Comparison of ENCODE assay signal across 1 cellular context in genomic region chr19:14405758-14406644, GRCh38.
TF ChIP-seq lines count a peak whose summit lies in the region.

No MANE protein-coding gene starts in this region.

TF ChIP-seq in HepG2, 621 proteins besides CTCF, POLR2A, EP300 and RAD21 (continued from another document and continues in another):
- TF ChIP-seq ZNF710 (CRISPR knock-in tag; IDR thresholded peaks at IDR 0.05; ENCODE audit: borderline replicate concordance) (peak; percentile 70; the same call in 1 of the 2 replicates), HOMEZ (CRISPR knock-in tag; IDR thresholded peaks at IDR 0.05; ENCODE audit: low read depth) (0 out of 2 replicates have a peak, but pooled peaks have one; percentile 14), LCORL (IDR thresholded peaks at IDR 0.05) (no peak), LCORL (CRISPR knock-in tag; IDR thresholded peaks at IDR 0.05) (peak; percentile 57; the same call in 1 of the 2 replicates), FOSL2 (CRISPR knock-in tag; IDR thresholded peaks at IDR 0.05) (peak; percentile 51; the same call in 1 of the 2 replicates), SP5 (CRISPR knock-in tag; IDR thresholded peaks at IDR 0.05; ENCODE audit: borderline replicate concordance, low read depth) (peak; percentile 62), ZNF326 (CRISPR knock-in tag; IDR thresholded peaks at IDR 0.05; ENCODE audit: borderline replicate concordance) (no peak), RFXANK (CRISPR knock-in tag; IDR thresholded peaks at IDR 0.05) (0 out of 2 replicates have a peak, but pooled peaks have one; percentile 39), ZMYM4 (CRISPR knock-in tag; IDR thresholded peaks at IDR 0.05) (peak; percentile 80), TMF1 (CRISPR knock-in tag; IDR thresholded peaks at IDR 0.05; ENCODE audit: low read depth) (0 out of 2 replicates have a peak, but pooled peaks have one; percentile 29), ZNF768 (CRISPR knock-in tag; IDR thresholded peaks at IDR 0.05) (peak; percentile 51), ZBTB7B (CRISPR knock-in tag; IDR thresholded peaks at IDR 0.05) (peak; percentile 42; the same call in 1 of the 2 replicates), TBP (CRISPR knock-in tag; IDR thresholded peaks at IDR 0.05) (no peak), SALL1 (CRISPR knock-in tag; IDR thresholded peaks at IDR 0.05) (peak; percentile 61), ZBTB40 (IDR thresholded peaks at IDR 0.05) (no peak), ZBTB40 (CRISPR knock-in tag; IDR thresholded peaks at IDR 0.05) (0 out of 2 replicates have a peak, but pooled peaks have one; percentile 17), ARID5B (CRISPR knock-in tag; IDR thresholded peaks at IDR 0.05) (no peak), YY1 (IDR thresholded peaks at IDR 0.05; ENCODE audit: insufficient read depth, insufficient replicate concordance, low read depth, low read length) (peak; percentile 44), ARID4A (CRISPR knock-in tag; IDR thresholded peaks at IDR 0.05; ENCODE audit: borderline replicate concordance) (peak; percentile 54; the same call in 1 of the 2 replicates), TCF12 (IDR thresholded peaks at IDR 0.05) (no peak), TCF12 (CRISPR knock-in tag; IDR thresholded peaks at IDR 0.05) (no peak), HMGXB4 (CRISPR knock-in tag; IDR thresholded peaks at IDR 0.05; ENCODE audit: borderline replicate concordance in 1 of 2, low read depth in 1 of 2) (peak; percentile 68 to 80; a peak in 3 of 4 replicates), CREB1 (IDR thresholded peaks at IDR 0.05) (peak; percentile 62), CREB1 (CRISPR knock-in tag; IDR thresholded peaks at IDR 0.05) (no peak), KAT8 (CRISPR knock-in tag; IDR thresholded peaks at IDR 0.05) (peak; percentile 61), ZNF770 (CRISPR knock-in tag; IDR thresholded peaks at IDR 0.05) (peak; percentile 32; the same call in 1 of the 2 replicates)
